ENCODE assay signal across 9 cellular contexts in the genomic region with DNA sequence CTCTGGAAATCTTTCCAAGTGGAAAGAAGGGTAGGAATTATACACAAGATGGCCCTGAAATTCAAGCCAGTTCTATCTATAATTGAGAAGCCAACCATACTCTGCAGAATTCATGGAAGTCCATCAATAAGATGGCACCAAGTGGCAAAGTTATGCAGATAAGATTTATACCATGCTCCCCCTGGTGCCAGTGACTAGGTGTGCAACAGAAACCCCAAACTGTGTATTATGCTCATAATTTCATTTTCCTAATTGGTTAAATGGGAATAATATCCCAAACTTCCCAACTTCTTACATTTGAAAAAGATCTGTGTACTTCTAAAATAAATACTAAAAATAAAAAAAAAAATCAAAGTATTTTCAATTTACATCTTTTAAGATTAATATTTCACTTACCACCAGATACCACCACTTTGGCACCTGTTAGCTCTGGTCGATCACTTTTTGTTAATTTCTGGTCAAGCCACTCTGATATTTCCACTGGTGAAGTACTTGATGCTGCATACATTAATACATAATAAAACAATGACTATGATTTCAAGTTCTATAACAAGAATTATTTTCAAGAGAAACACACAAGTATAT. TPM values are rescaled to one million over a fixed set of nuclear protein-coding genes. Genes with fewer than 3 reads are reported as not detected.
DNase-seq lines count a peak whose midpoint lies in the region; ATAC-seq and TF ChIP-seq lines count a peak whose summit lies in the region.
"Had no signal": no experiment of that assay in that cellular context is flagged by ENCODE, and none has a peak within 500 bp of the region (broad histone marks: within the 10 kb centered on the region; RNA-seq: fewer than 3 reads in every experiment).

No MANE protein-coding gene starts in this region.

- H3F3A ChIP-seq in Loucy (ENCODE audit: low read depth): peaks cover 3% of the 10 kb centered on the region; the same call in 1 of the 2 replicates

- peaks cover 23% of the 10 kb centered on the region for H3K79me2 ChIP-seq in Loucy (ENCODE audit: insufficient read depth, low read length)

- no peak overlapping the region for H2AFZ ChIP-seq in Loucy (ENCODE audit: low read length)

- peaks cover 91% of the 10 kb centered on the region for H3K36me3 ChIP-seq in Loucy (ENCODE audit: insufficient read depth, low read length)
- H3K36me3 ChIP-seq in psoas muscle (ENCODE audit: insufficient read depth in 1 of 2, low read depth in 1 of 2): peaks cover 2 to 83% of the 10 kb centered on the region in 2 donors
- H3K36me3 ChIP-seq: uterus had no signal

- H3K4me1 Mint-ChIP-seq in central memory CD8-positive, alpha-beta T cell: peaks cover 24% of the 10 kb centered on the region

- H3K36me3 Mint-ChIP-seq in central memory CD8-positive, alpha-beta T cell (ENCODE audit: insufficient read depth): peaks cover 6% of the 10 kb centered on the region

- peak overlapping the region; percentile 84 for H3K27ac Mint-ChIP-seq in central memory CD8-positive, alpha-beta T cell (ENCODE audit: low read depth)

- H3K9me3 Mint-ChIP-seq in central memory CD8-positive, alpha-beta T cell: no peaks in the 10 kb centered on the region

- H3K4me3 ChIP-seq in Loucy (ENCODE audit: low read length, poor library complexity, severe bottlenecking) (no peak overlapping the region), psoas muscle (no peak overlapping the region)
- H3K4me3 ChIP-seq: uterus had no signal

- 89 to 98% (median 92%) methylated on average over 1 of the region's 1 CpG for WGBS in psoas muscle, 3 donors

- DNase-seq in NCI-H82 (lab: John Stamatoyannopoulos, UW) (peak; percentile 33), NCI-H82 treated with DMSO at 0.1 percent for 48 hours (lab: John Stamatoyannopoulos, UW; ENCODE audit: unreplicated experiment) (no peak), psoas muscle (no peak), DMS79 treated with DMSO at 0.1 percent for 48 hours (lab: John Stamatoyannopoulos, UW) (no peak)
- no peak for DNase-seq in central memory CD8-positive, alpha-beta T cell (ENCODE audit: low spot score in 2 of 2)
- no peak for DNase-seq in activated effector memory CD4-positive, alpha-beta T cell treated with Interleukin-2 at 50 U/mL for 16 hours
- DNase-seq: uterus had no signal

- ATAC-seq in central memory CD8-positive, alpha-beta T cell (replicated peaks; ENCODE audit: extremely low read depth, poor library complexity, severe bottlenecking): no peak
- no peak for ATAC-seq in psoas muscle
- ATAC-seq in GM21423 (IDR thresholded peaks at IDR 0.05; ENCODE audit: unreplicated experiment): no peak

- H3K9me3 ChIP-seq in Loucy (ENCODE audit: insufficient read depth, low read depth, low read length) (no peaks in the 10 kb centered on the region), psoas muscle (no peaks in the 10 kb centered on the region)
- H3K9me3 ChIP-seq: uterus had no signal

- H3K27me3 ChIP-seq in Loucy (ENCODE audit: insufficient read depth, low read length, poor library complexity, severe bottlenecking) (no peaks in the 10 kb centered on the region), psoas muscle (ENCODE audit: insufficient read depth in 3 of 3, low read length in 2 of 3) (no peaks in the 10 kb centered on the region)
- H3K27me3 ChIP-seq: uterus had no signal

- intact Hi-C loops in psoas muscle (cut with DNase I): no loop called here

- peak; percentile 70 for TF ChIP-seq CTCF in Loucy (conservative IDR thresholded peaks at IDR 0.05; ENCODE audit: low read length)
- TF ChIP-seq CTCF in psoas muscle (IDR thresholded peaks at IDR 0.05): peak; percentile 35

- peaks cover 7% of the 10 kb centered on the region for H4K20me1 ChIP-seq in Loucy (ENCODE audit: insufficient read depth, low read length, poor library complexity, severe bottlenecking)

- H3K27ac ChIP-seq in psoas muscle: no peak overlapping the region
- H3K27ac ChIP-seq: uterus had no signal

- H3K9me2 ChIP-seq in Loucy (replicated peaks; ENCODE audit: low read depth, low read length): no peaks in the 10 kb centered on the region

- H3K4me1 ChIP-seq in Loucy (ENCODE audit: insufficient read depth, low read length, poor library complexity, severe bottlenecking) (peaks cover 13% of the 10 kb centered on the region), psoas muscle (no peaks in the 10 kb centered on the region)
- H3K4me1 ChIP-seq: uterus had no signal

- no peak overlapping the region for H3K4me3 Mint-ChIP-seq in central memory CD8-positive, alpha-beta T cell

- H3K9ac ChIP-seq in Loucy (ENCODE audit: low read depth, low read length, poor library complexity, severe bottlenecking): no peak overlapping the region

- H3K27me3 Mint-ChIP-seq in central memory CD8-positive, alpha-beta T cell: no peaks in the 10 kb centered on the region

- no peak overlapping the region for H3K4me2 ChIP-seq in Loucy (ENCODE audit: low read depth, low read length, poor library complexity, severe bottlenecking)

RNA-seq across cellular contexts. Expression of a gene that starts 25.9 kb away (rescaled TPM):
- 100 to 1,000 TPM; 258 to 315 (median 279) TPM for total RNA-seq in psoas muscle
- 100 to 1,000 TPM; 257 to 368 (median 276) TPM for polyA plus RNA-seq in psoas muscle

RNA-seq across cellular contexts. Expression of a gene that starts 51.2 kb away (rescaled TPM):
- not detected for total RNA-seq in psoas muscle
- not detected for polyA plus RNA-seq in psoas muscle
